Comparison of ENCODE assay signal across 11 cellular contexts in the genomic region with DNA sequence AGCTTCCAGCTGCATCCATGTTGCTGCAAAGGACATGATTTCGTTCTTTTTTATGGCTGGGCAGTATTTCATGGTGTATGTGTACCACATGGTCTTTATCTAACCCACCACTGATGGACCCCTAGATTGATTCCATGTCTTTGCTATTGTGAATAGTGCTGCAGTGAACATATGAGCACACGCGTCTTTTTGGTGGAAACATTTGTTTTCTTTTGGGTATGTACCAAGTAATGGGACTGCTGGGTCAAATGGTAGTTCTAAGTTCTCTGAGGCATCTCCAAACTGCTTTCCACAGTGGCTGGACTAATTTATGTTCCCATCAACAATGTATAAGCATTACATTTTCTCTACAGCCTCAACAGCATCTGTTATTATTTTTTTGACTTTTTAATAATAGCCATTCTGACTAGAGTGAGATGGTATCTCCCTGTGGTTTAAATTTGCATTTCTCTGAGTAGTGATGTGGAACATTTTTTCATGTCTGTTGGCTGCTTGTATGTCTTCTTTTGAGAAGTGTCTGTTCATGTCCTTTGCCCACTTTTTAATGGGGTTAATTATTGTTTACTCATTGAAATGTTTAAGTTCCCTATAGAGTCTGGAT. TPM values are rescaled to one million over a fixed set of nuclear protein-coding genes. Genes with fewer than 3 reads are reported as not detected.
A peak's percentile ranks its signal among the peaks of the same experiment; 100 is the strongest.
DNase-seq lines count a peak whose midpoint lies in the region; ATAC-seq and TF ChIP-seq lines count a peak whose summit lies in the region.
"Had no signal": no experiment of that assay in that cellular context is flagged by ENCODE, and none has a peak within 500 bp of the region (broad histone marks: within the 10 kb centered on the region; RNA-seq: fewer than 3 reads in every experiment).

No MANE protein-coding gene starts in this region.

- no peak for TF ChIP-seq CTCF in AG10803 (conservative IDR thresholded peaks at IDR 0.05; ENCODE audit: low read length)
- TF ChIP-seq CTCF in heart right ventricle (IDR thresholded peaks at IDR 0.05): no peak
- no peak for TF ChIP-seq CTCF in vagina (IDR thresholded peaks at IDR 0.05)

- 89 to 92% methylated on average over 3 of the region's 3 CpGs for WGBS in heart right ventricle, 2 donors

- H3K4me3 ChIP-seq in AG10803 (ENCODE audit: low read length) (no peak overlapping the region), heart right ventricle (no peak overlapping the region), vagina (no peak overlapping the region)
- H3K4me3 ChIP-seq: ovary had no signal

- ATAC-seq in GM19043 (IDR thresholded peaks at IDR 0.05; ENCODE audit: low read depth, unreplicated experiment) (peak; percentile 90), HG02943 (IDR thresholded peaks at IDR 0.05; ENCODE audit: low read depth, unreplicated experiment) (peak; percentile 66), heart right ventricle (no peak)

- no peak for TF ChIP-seq POLR2A in vagina (IDR thresholded peaks at IDR 0.05)

- DNase-seq in AG10803 (ENCODE audit: low read depth) (peak; percentile 29), NCI-H69 (lab: John Stamatoyannopoulos, UW) (peak; percentile 55), heart right ventricle (no peak), amygdala (lab: John Stamatoyannopoulos, UW) (no peak), vagina (ENCODE audit: extremely low spot score in 2 of 2) (no peak)
- DNase-seq in activated CD8-positive, alpha-beta memory T cell treated with anti-CD3 and anti-CD28 coated beads for 24 hours: no peak
- DNase-seq: activated T-cell treated with anti-CD3 and anti-CD28 coated beads, Interleukin-2, amount 50 U/mL, for 4 hours; ovary had no signal

- H3K27me3 ChIP-seq in heart right ventricle (no peaks in the 10 kb centered on the region), vagina (no peaks in the 10 kb centered on the region)
- H3K27me3 ChIP-seq: ovary had no signal

- H3K4me1 ChIP-seq in heart right ventricle (peaks cover 0 to 10% (median under 1%) of the 10 kb centered on the region in 9 donors), vagina (peaks cover 31% of the 10 kb centered on the region)

- no peaks in the 10 kb centered on the region for H3K9me3 ChIP-seq in heart right ventricle
- no peaks in the 10 kb centered on the region for H3K9me3 ChIP-seq in vagina
- H3K9me3 ChIP-seq: ovary had no signal

- no peak overlapping the region for H3K27ac ChIP-seq in heart right ventricle
- no peak overlapping the region for H3K27ac ChIP-seq in vagina
- H3K27ac ChIP-seq: ovary had no signal

- H3K36me3 ChIP-seq in heart right ventricle (no peaks in the 10 kb centered on the region), vagina (no peaks in the 10 kb centered on the region)
- H3K36me3 ChIP-seq: ovary had no signal

- intact Hi-C loops in heart right ventricle (cut with DNase I): no loop called here
- intact Hi-C loops in vagina (cut with DNase I): no loop called here

RNA-seq across cellular contexts. Expression of a gene that starts 6.8 kb away (rescaled TPM):
- under 1 TPM in 1 of 10 donors, not detected in 9; 0.42 TPM for total RNA-seq in heart right ventricle
- under 1 TPM in 1 of 2 donors, not detected in 1; 0.04 TPM for polyA plus RNA-seq in heart right ventricle
- not detected for total RNA-seq in vagina
- total RNA-seq: activated T-cell treated with anti-CD3 and anti-CD28 coated beads, Interleukin-2, amount 50 U/mL, for 4 hours; LHCN-M2 had no signal

RNA-seq across cellular contexts. Expression of a gene that starts 50.2 kb away (rescaled TPM):
- total RNA-seq in heart right ventricle: 100 to 1,000 TPM; 142 to 180 (median 159) TPM
- 100 to 1,000 TPM; 181 to 294 TPM for polyA plus RNA-seq in heart right ventricle
- total RNA-seq in vagina: 215 TPM

Comparison
In these comparisons a context has a peak if more than half of its experiments do, and no peak if none do; other contexts are left out.
1. DNase-seq: peak in AG10803 (single experiment) and NCI-H69 (single experiment); none in heart right ventricle (0 of 2), amygdala (0 of 56), vagina (0 of 2) and activated CD8-positive, alpha-beta memory T cell treated with anti-CD3 and anti-CD28 coated beads for 24 hours (single experiment).
2. ATAC-seq: peak in GM19043 (single experiment) and HG02943 (single experiment); none in heart right ventricle (0 of 8).